ENCODE assay signal across 25 cellular contexts in genomic region chr15:76107169-76107568, GRCh38. TPM values are rescaled to one million over a fixed set of nuclear protein-coding genes. Genes with fewer than 3 reads are reported as not detected.
DNase-seq lines count a peak whose midpoint lies in the region; ATAC-seq and TF ChIP-seq lines count a peak whose summit lies in the region.
"Had no signal": no experiment of that assay in that cellular context is flagged by ENCODE, and none has a peak within 500 bp of the region (broad histone marks: within the 10 kb centered on the region; RNA-seq: fewer than 3 reads in every experiment).

No MANE protein-coding gene starts in this region.

- no peak overlapping the region for H3K27ac Mint-ChIP-seq in T-helper 17 cell
- H3K27ac Mint-ChIP-seq in T-helper 2 cell treated with Interferon-gamma antibody and Interleukin-4, amounts not matched to agents 5 μg/mL and 100 μg/mL, for 36 hours = no peak overlapping the region
- H3K27ac Mint-ChIP-seq: activated naive CD8-positive, alpha-beta T cell treated with anti-CD3 and anti-CD28 coated beads for 36 hours; CD8-positive, alpha-beta T cell; endodermal cell; natural killer cell treated with Interleukin-12 subunit alpha and Interleukin-12 subunit beta and Interleukin-15 and Interleukin-18, amount 100 ng/mL, for 72 hours; stimulated activated naive B cell treated with anti-CD40 and anti-IgM and Interleukin-4, amounts not matched to agents 10 μg/mL and 1 μg/mL and 100 μg/mL, for 72 hours had no signal

- no peaks in the 10 kb centered on the region for H3K9me3 Mint-ChIP-seq in T-helper 2 cell treated with Interferon-gamma antibody and Interleukin-4, amounts not matched to agents 5 μg/mL and 100 μg/mL, for 36 hours
- H3K9me3 Mint-ChIP-seq: activated naive CD8-positive, alpha-beta T cell treated with anti-CD3 and anti-CD28 coated beads for 36 hours; CD8-positive, alpha-beta T cell; natural killer cell treated with Interleukin-12 subunit alpha and Interleukin-12 subunit beta and Interleukin-15 and Interleukin-18, amount 100 ng/mL, for 72 hours; stimulated activated naive B cell treated with anti-CD40 and anti-IgM and Interleukin-4, amounts not matched to agents 10 μg/mL and 1 μg/mL and 100 μg/mL, for 72 hours had no signal

- no peak for ATAC-seq in T-helper 17 cell
- no peak for ATAC-seq in HG03135 (IDR thresholded peaks at IDR 0.05; ENCODE audit: unreplicated experiment)
- ATAC-seq in body of pancreas = no peak
- ATAC-seq: CD8-positive, alpha-beta T cell; natural killer cell treated with Interleukin-12 subunit alpha and Interleukin-12 subunit beta and Interleukin-15 and Interleukin-18, amount 100 ng/mL, for 72 hours; stimulated activated naive B cell treated with anti-CD40 and anti-IgM and Interleukin-4, amounts not matched to agents 10 μg/mL and 1 μg/mL and 100 μg/mL, for 72 hours had no signal

- peaks cover 30% of the 10 kb centered on the region for H3K4me1 ChIP-seq in body of pancreas
- H3K4me1 ChIP-seq: left ventricle myocardium inferior had no signal

- WGBS in body of pancreas, 2 donors = 70 to 83% methylated on average over 6 of the region's 6 CpGs

- no peak for TF ChIP-seq POLR2A in body of pancreas (IDR thresholded peaks at IDR 0.05)

- no peaks in the 10 kb centered on the region for H3K4me1 Mint-ChIP-seq in T-helper 17 cell
- no peaks in the 10 kb centered on the region for H3K4me1 Mint-ChIP-seq in T-helper 2 cell treated with Interferon-gamma antibody and Interleukin-4, amounts not matched to agents 5 μg/mL and 100 μg/mL, for 36 hours (ENCODE audit: low read depth)
- H3K4me1 Mint-ChIP-seq: activated naive CD8-positive, alpha-beta T cell treated with anti-CD3 and anti-CD28 coated beads for 36 hours; stimulated activated naive B cell treated with anti-CD40 and anti-IgM and Interleukin-4, amounts not matched to agents 10 μg/mL and 1 μg/mL and 100 μg/mL, for 72 hours had no signal

- no peaks in the 10 kb centered on the region for H3K36me3 Mint-ChIP-seq in T-helper 17 cell (ENCODE audit: low read depth)
- no peaks in the 10 kb centered on the region for H3K36me3 Mint-ChIP-seq in T-helper 2 cell treated with Interferon-gamma antibody and Interleukin-4, amounts not matched to agents 5 μg/mL and 100 μg/mL, for 36 hours (ENCODE audit: low read depth)
- H3K36me3 Mint-ChIP-seq: activated naive CD8-positive, alpha-beta T cell treated with anti-CD3 and anti-CD28 coated beads for 36 hours; CD8-positive, alpha-beta T cell; natural killer cell treated with Interleukin-12 subunit alpha and Interleukin-12 subunit beta and Interleukin-15 and Interleukin-18, amount 100 ng/mL, for 72 hours; stimulated activated naive B cell treated with anti-CD40 and anti-IgM and Interleukin-4, amounts not matched to agents 10 μg/mL and 1 μg/mL and 100 μg/mL, for 72 hours had no signal

- no peak overlapping the region for H3K27ac ChIP-seq in body of pancreas
- H3K27ac ChIP-seq: left ventricle myocardium inferior, SK-N-MC, skin epidermis had no signal

- intact Hi-C loops in body of pancreas (cut with DNase I) = no loop called here

- peaks cover 60% of the 10 kb centered on the region for H3K27me3 Mint-ChIP-seq in T-helper 17 cell
- no peaks in the 10 kb centered on the region for H3K27me3 Mint-ChIP-seq in T-helper 2 cell treated with Interferon-gamma antibody and Interleukin-4, amounts not matched to agents 5 μg/mL and 100 μg/mL, for 36 hours (ENCODE audit: low read depth)

- no peaks in the 10 kb centered on the region for H3K27me3 ChIP-seq in body of pancreas

- no peak overlapping the region for H3K4me3 Mint-ChIP-seq in T-helper 17 cell
- H3K4me3 Mint-ChIP-seq in T-helper 2 cell treated with Interferon-gamma antibody and Interleukin-4, amounts not matched to agents 5 μg/mL and 100 μg/mL, for 36 hours = no peak overlapping the region
- H3K4me3 Mint-ChIP-seq: activated naive CD8-positive, alpha-beta T cell treated with anti-CD3 and anti-CD28 coated beads for 36 hours; CD8-positive, alpha-beta T cell; endodermal cell; natural killer cell treated with Interleukin-12 subunit alpha and Interleukin-12 subunit beta and Interleukin-15 and Interleukin-18, amount 100 ng/mL, for 72 hours; stimulated activated naive B cell treated with anti-CD40 and anti-IgM and Interleukin-4, amounts not matched to agents 10 μg/mL and 1 μg/mL and 100 μg/mL, for 72 hours had no signal

- TF ChIP-seq CTCF in fibroblast of the aortic adventitia (IDR thresholded peaks at IDR 0.05; ENCODE audit: insufficient read depth, low read length) (no peak), retinal pigment epithelial cell (conservative IDR thresholded peaks at IDR 0.05; ENCODE audit: low read depth, low read length) (no peak), body of pancreas (IDR thresholded peaks at IDR 0.05) (no peak)

- DNase-seq in G401 (ENCODE audit: low spot score) = peak; percentile 51
- peak; percentile 30 for DNase-seq in NCI-H460 (ENCODE audit: extremely low read depth, low read depth)
- DNase-seq in fibroblast of the aortic adventitia (ENCODE audit: low read depth) = peak; percentile 6
- DNase-seq in retinal pigment epithelial cell (ENCODE audit: low read depth) = peak; percentile 3
- no peak for DNase-seq in T-helper 17 cell
- no peak for DNase-seq in T-helper 2 cell treated with Interferon-gamma antibody and Interleukin-4, amounts not matched to agents 5 μg/mL and 100 μg/mL, for 36 hours (ENCODE audit: low spot score)
- no peak for DNase-seq in body of pancreas
- DNase-seq: activated CD4-positive, alpha-beta T cell treated with anti-CD3 and anti-CD28 coated beads, Interleukin-2, amount 50 U/mL, for 1 hour; activated CD8-positive, alpha-beta memory T cell treated with anti-CD3 and anti-CD28 coated beads, Interleukin-2, amount 50 U/mL, for 4 hours; activated naive CD8-positive, alpha-beta T cell treated with anti-CD3 and anti-CD28 coated beads for 36 hours; CD8-positive, alpha-beta T cell; DMS153; endodermal cell; left ventricle myocardium inferior; midbrain; NCI-H1105 treated with DMSO at 0.1 percent for 48 hours; NCI-H2081; NCI-H510A treated with DMSO at 0.1 percent for 48 hours; stimulated activated CD4-positive, alpha-beta T cell treated with anti-CD3 and anti-CD28 coated beads, Interleukin-2, amount 100 ng/mL, for 24 hours; stimulated activated naive B cell treated with anti-CD40 and anti-IgM and Interleukin-4, amounts not matched to agents 10 μg/mL and 1 μg/mL and 100 μg/mL, for 72 hours; T-helper 2 cell had no signal

- no peak overlapping the region for H3K4me3 ChIP-seq in fibroblast of the aortic adventitia (ENCODE audit: low read depth, low read length)
- no peak overlapping the region for H3K4me3 ChIP-seq in retinal pigment epithelial cell (ENCODE audit: low read length)
- H3K4me3 ChIP-seq in body of pancreas = no peak overlapping the region
- H3K4me3 ChIP-seq: SK-N-MC, skin epidermis had no signal

- in situ Hi-C loops in G401 (cut with HindIII; ENCODE audit: low sequenced_read_pairs) = no loop called here

- no peaks in the 10 kb centered on the region for H3K36me3 ChIP-seq in body of pancreas (replicated peaks in 1 of 2; ENCODE audit: insufficient read depth in 1 of 2, low read depth in 2 of 2)
- H3K36me3 ChIP-seq: left ventricle myocardium inferior had no signal

- H3K9me3 ChIP-seq in T-helper 17 cell (ENCODE audit: control insufficient read depth, low read length, poor library complexity, severe bottlenecking) = no peaks in the 10 kb centered on the region
- H3K9me3 ChIP-seq in body of pancreas = no peaks in the 10 kb centered on the region
- H3K9me3 ChIP-seq: left ventricle myocardium inferior had no signal

RNA-seq across cellular contexts. Expression of gene TMEM266, which starts 47.4 kb away (rescaled TPM):
- 0.06 and 1.5 TPM in 2 replicates for total RNA-seq in G401 (2014; rRNA removed; shearing (Covaris generic))
- not detected in 2 replicates for total RNA-seq in NCI-H460 (2014; rRNA removed; shearing (Covaris generic))
- 0.05 TPM in 1 of 2 replicates, not detected in the other for polyA plus RNA-seq in NCI-H460 (2014; cell fraction: nucleus; rRNA removed)
- total RNA-seq in fibroblast of the aortic adventitia (ENCODE audit: low replicate concordance) (0.09 TPM in 1 of 2 replicates, not detected in the other), T-helper 17 cell (not detected), body of pancreas (1 to 10 TPM in 1 of 2 donors, under 1 TPM in 1; 0.66 to 9.1 TPM)
- total RNA-seq: CD8-positive, alpha-beta T cell; left ventricle myocardium inferior had no signal

Comparison
In these comparisons a context has a peak if more than half of its experiments do, and no peak if none do; other contexts are left out.
1. DNase-seq: peak in G401 (single experiment), NCI-H460 (single experiment), fibroblast of the aortic adventitia (single experiment) and retinal pigment epithelial cell (single experiment); none in T-helper 17 cell (0 of 3), T-helper 2 cell treated with Interferon-gamma antibody and Interleukin-4, amounts not matched to agents 5 μg/mL and 100 μg/mL, for 36 hours (single experiment) and body of pancreas (0 of 4).